ENCODE assay signal across 19 cellular contexts in the genomic region with DNA sequence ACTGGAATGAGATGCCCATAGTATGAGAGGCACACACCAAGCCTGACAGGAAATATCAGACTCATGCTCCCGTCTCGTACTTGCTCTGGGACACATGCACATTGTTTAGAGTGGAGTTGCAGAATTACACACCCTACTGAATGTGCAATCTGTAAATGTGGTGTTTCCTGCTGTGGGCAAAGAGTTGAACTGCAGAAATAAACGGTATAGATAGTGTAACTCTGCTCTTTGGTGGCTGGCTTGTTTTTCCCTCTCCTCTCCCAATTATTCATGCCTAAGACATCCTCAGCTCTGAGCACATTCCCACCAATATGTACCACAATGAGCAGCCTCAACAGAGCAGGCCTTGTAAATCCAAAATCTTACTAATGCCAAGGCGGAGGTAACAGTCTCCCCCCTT.
DNase-seq lines count a peak whose midpoint lies in the region; ATAC-seq and TF ChIP-seq lines count a peak whose summit lies in the region.
"Had no signal": no experiment of that assay in that cellular context is flagged by ENCODE, and none has a peak within 500 bp of the region (broad histone marks: within the 10 kb centered on the region; RNA-seq: fewer than 3 reads in every experiment).

No MANE protein-coding gene starts in this region.

- DNase-seq in right cardiac atrium (no peak), right atrium auricular region (ENCODE audit: low spot score) (no peak), fibroblast of peridontal ligament (ENCODE audit: extremely low read depth) (peak; percentile 53), neural crest cell (ENCODE audit: low read depth, low spot score) (no peak), coronary artery (ENCODE audit: low spot score) (no peak), globus pallidus (ENCODE audit: low spot score) (no peak), NCI-H146 (lab: John Stamatoyannopoulos, UW) (no peak)
- DNase-seq in CD4-positive, alpha-beta T cell = no peak
- DNase-seq: activated CD4-positive, alpha-beta T cell treated with anti-CD3 and anti-CD28 coated beads for 4 hours; activated CD8-positive, alpha-beta memory T cell treated with anti-CD3 and anti-CD28 coated beads, Interleukin-2, amount 50 U/mL, for 48 hours; activated naive CD4-positive, alpha-beta T cell treated with anti-CD3 and anti-CD28 coated beads, Interleukin-2, amount 50 U/mL, for 16 hours; DND-41; Kasumi-1; left cardiac atrium; NCI-H1436 treated with DMSO at 0.1 percent for 48 hours; NCI-H446 treated with DMSO at 0.1 percent for 48 hours; stimulated activated CD4-positive, alpha-beta T cell treated with anti-CD3 and anti-CD28 coated beads, Interleukin-1b, Interleukin-23, amount 100 ng/mL, for 48 hours; T1000 had no signal

- peak overlapping the region; percentile 38 for H3K4me3 Mint-ChIP-seq in neural crest cell
- no peak overlapping the region for H3K4me3 Mint-ChIP-seq in CD4-positive, alpha-beta T cell

- peak in 1 of 2 donors; percentile 37 for ATAC-seq in right cardiac atrium
- no peak for ATAC-seq in CD4-positive, alpha-beta T cell (ENCODE audit: poor library complexity)

- H3K4me1 ChIP-seq in right cardiac atrium (ENCODE audit: control insufficient read depth, insufficient read depth, low read length) = peaks cover 7% of the 10 kb centered on the region
- peaks cover 0 to 24% of the 10 kb centered on the region in 2 donors for H3K4me1 ChIP-seq in right atrium auricular region

- CTCF ChIA-PET in CD4-positive, alpha-beta T cell (lab: Charles Lee) = no interaction called here

- no peaks in the 10 kb centered on the region for H3K27me3 Mint-ChIP-seq in neural crest cell (ENCODE audit: low read depth)
- H3K27me3 Mint-ChIP-seq in CD4-positive, alpha-beta T cell = peaks cover 6% of the 10 kb centered on the region

- TF ChIP-seq CTCF in right atrium auricular region (IDR thresholded peaks at IDR 0.05) (no peak), neural crest cell (conservative IDR thresholded peaks at IDR 0.05) (no peak), coronary artery (IDR thresholded peaks at IDR 0.05) (no peak)
- TF ChIP-seq CTCF in CD4-positive, alpha-beta T cell (IDR thresholded peaks at IDR 0.05) = no peak

- no peaks in the 10 kb centered on the region for H3K9me3 ChIP-seq in right cardiac atrium (ENCODE audit: control insufficient read depth, low read length)
- no peaks in the 10 kb centered on the region for H3K9me3 ChIP-seq in right atrium auricular region
- no peaks in the 10 kb centered on the region for H3K9me3 ChIP-seq in CD4-positive, alpha-beta T cell (ENCODE audit: control insufficient read depth, low read length)

- WGBS in right cardiac atrium = 51% methylated on average over 4 of the region's 4 CpGs

- peaks cover 33% of the 10 kb centered on the region for H3K4me1 Mint-ChIP-seq in neural crest cell
- H3K4me1 Mint-ChIP-seq in CD4-positive, alpha-beta T cell (ENCODE audit: low read depth) = no peaks in the 10 kb centered on the region

- POLR2A ChIA-PET in CD4-positive, alpha-beta T cell (lab: Charles Lee) = no interaction called here

- H3K27ac ChIP-seq in right cardiac atrium (ENCODE audit: low read length) (peak overlapping the region; percentile 17), right atrium auricular region (peak overlapping the region in 1 of 2 donors; percentile 57), coronary artery (peak overlapping the region in 1 of 2 donors; percentile 50)
- no peak overlapping the region for H3K27ac ChIP-seq in CD4-positive, alpha-beta T cell (ENCODE audit: low read depth, low read length)
- H3K27ac ChIP-seq: HL-60 had no signal

- H3K27ac Mint-ChIP-seq in neural crest cell (ENCODE audit: unreplicated experiment) = peak overlapping the region; percentile 88
- no peak overlapping the region for H3K27ac Mint-ChIP-seq in CD4-positive, alpha-beta T cell

- H3K36me3 Mint-ChIP-seq in neural crest cell (ENCODE audit: low read depth) = peaks cover 31% of the 10 kb centered on the region
- H3K36me3 Mint-ChIP-seq in CD4-positive, alpha-beta T cell (ENCODE audit: low read depth) = no peaks in the 10 kb centered on the region

- H3K27me3 ChIP-seq in right cardiac atrium (ENCODE audit: control insufficient read depth, insufficient read depth) (no peaks in the 10 kb centered on the region), right atrium auricular region (no peaks in the 10 kb centered on the region)
- no peaks in the 10 kb centered on the region for H3K27me3 ChIP-seq in CD4-positive, alpha-beta T cell (ENCODE audit: control insufficient read depth, insufficient read depth, low read length)

- H3K4me3 ChIP-seq in right cardiac atrium (ENCODE audit: low read length) (no peak overlapping the region), right atrium auricular region (no peak overlapping the region), coronary artery (no peak overlapping the region)

- peaks cover 4% of the 10 kb centered on the region for H3K36me3 ChIP-seq in right atrium auricular region

- intact Hi-C loops in right cardiac atrium (cut with DNase I) = loop anchor here in 2 of 4 donors (10.0 kb wide), 2 partner anchors 74 to 94 kb away; a partner anchor contains a TSS
- intact Hi-C loops in CD4-positive, alpha-beta T cell (cut with DNase I, micrococcal nuclease) = no loop called here

- no peaks in the 10 kb centered on the region for H3K9me3 Mint-ChIP-seq in neural crest cell
- no peaks in the 10 kb centered on the region for H3K9me3 Mint-ChIP-seq in CD4-positive, alpha-beta T cell
